Comparison of ENCODE assay signal across 8 cellular contexts in the genomic region with DNA sequence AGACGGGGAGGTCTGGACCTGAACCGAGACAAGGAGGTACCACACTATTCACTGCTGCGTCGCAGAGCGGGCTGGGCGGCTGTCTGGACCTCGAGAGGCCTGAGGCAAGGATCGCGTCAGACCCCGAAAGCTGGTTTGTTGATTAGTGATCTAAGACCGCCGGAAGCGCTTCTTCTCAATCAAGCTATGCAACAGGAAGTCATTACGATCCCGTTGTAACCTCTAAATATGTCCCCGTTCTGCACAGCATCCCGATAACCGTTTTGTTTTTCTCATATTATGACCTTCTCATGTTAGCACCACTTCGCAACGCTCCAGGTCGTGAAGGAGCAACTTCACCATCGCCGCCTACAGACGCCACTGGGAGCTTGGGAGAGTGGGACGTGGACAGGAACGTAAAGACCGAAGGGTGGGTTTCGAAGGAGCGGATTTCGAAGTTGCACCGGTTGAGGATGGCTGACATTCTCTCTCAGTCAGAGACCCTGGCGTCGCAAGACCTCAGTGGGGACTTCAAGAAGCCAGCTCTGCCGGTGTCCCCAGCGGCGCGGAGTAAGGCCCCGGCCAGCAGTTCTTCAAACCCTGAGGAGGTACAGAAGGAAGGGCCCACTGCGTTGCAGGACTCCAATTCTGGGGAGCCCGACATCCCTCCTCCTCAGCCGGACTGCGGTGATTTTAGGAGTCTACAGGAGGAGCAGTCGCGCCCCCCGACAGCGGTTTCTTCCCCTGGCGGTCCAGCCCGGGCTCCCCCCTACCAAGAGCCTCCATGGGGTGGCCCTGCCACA. TPM values are rescaled to one million over a fixed set of nuclear protein-coding genes. Genes with fewer than 3 reads are reported as not detected.
DNase-seq lines count a peak whose midpoint lies in the region; ATAC-seq lines count a peak whose summit lies in the region.

A gene with protein sequence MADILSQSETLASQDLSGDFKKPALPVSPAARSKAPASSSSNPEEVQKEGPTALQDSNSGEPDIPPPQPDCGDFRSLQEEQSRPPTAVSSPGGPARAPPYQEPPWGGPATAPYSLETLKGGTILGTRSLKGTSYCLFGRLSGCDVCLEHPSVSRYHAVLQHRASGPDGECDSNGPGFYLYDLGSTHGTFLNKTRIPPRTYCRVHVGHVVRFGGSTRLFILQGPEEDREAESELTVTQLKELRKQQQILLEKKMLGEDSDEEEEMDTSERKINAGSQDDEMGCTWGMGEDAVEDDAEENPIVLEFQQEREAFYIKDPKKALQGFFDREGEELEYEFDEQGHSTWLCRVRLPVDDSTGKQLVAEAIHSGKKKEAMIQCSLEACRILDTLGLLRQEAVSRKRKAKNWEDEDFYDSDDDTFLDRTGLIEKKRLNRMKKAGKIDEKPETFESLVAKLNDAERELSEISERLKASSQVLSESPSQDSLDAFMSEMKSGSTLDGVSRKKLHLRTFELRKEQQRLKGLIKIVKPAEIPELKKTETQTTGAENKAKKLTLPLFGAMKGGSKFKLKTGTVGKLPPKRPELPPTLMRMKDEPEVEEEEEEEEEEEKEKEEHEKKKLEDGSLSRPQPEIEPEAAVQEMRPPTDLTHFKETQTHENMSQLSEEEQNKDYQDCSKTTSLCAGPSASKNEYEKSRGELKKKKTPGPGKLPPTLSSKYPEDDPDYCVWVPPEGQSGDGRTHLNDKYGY (plus strand): TSS at position 427 of the 782 bp plus-strand sequence. CDS start 26 bp downstream, at position 453.
Gene SUPT7L, minus strand, starts transcription at position 152 of the 782 bp plus-strand sequence. CDS start 1,422 bp downstream, outside the sequence.

- POLR2A ChIA-PET in naive thymus-derived CD8-positive, alpha-beta T cell (lab: Charles Lee), result interaction anchor here (0.7 to 1.6 kb wide), 17 partner anchors 10 to 1453 kb away, joined by 3 to 15 read pairs (median 4); partner anchors contain the start of genes CCDC121, GPN1, MPV17 and MRPL33

- peak; percentile 78 for ATAC-seq in GM21786 (IDR thresholded peaks at IDR 0.05; ENCODE audit: unreplicated experiment)
- ATAC-seq in naive thymus-derived CD8-positive, alpha-beta T cell, result peak; percentile 79 to 81

- H3K27ac Mint-ChIP-seq in naive thymus-derived CD8-positive, alpha-beta T cell, result peak within 1 kb of the TSS; percentile 98 to 100 (median 100)

- peaks cover 19 to 61% (median 57%) of the 10 kb centered on the region in 4 donors for H3K4me1 Mint-ChIP-seq in naive thymus-derived CD8-positive, alpha-beta T cell

- H3K9me3 Mint-ChIP-seq in naive thymus-derived CD8-positive, alpha-beta T cell, result no peaks in the 10 kb centered on the region

- no peaks in the 10 kb centered on the region for H3K27me3 Mint-ChIP-seq in naive thymus-derived CD8-positive, alpha-beta T cell

- peak within 1 kb of the TSS; percentile 93 to 100 (median 99) for H3K4me3 Mint-ChIP-seq in naive thymus-derived CD8-positive, alpha-beta T cell

- H3K36me3 Mint-ChIP-seq in naive thymus-derived CD8-positive, alpha-beta T cell, result peaks cover 5 to 51% (median 15%) of the 10 kb centered on the region in 3 donors

- peak; percentile 52 for DNase-seq in DMS153 treated with DMSO at 0.1 percent for 48 hours (lab: John Stamatoyannopoulos, UW; ENCODE audit: unreplicated experiment)
- peak; percentile 85 to 90 for DNase-seq in Kasumi-1 (lab: John Stamatoyannopoulos, UW)
- DNase-seq in RPMI8226, result peak; percentile 76
- DNase-seq in activated T-helper 1 cell treated with anti-CD3 and anti-CD28 coated beads, Interleukin-2, amount 50 U/mL, for 16 hours (ENCODE audit: low read depth in 1 of 2, low spot score in 1 of 2), result peak; percentile 58 to 69
- DNase-seq in fibroblast of peridontal ligament (ENCODE audit: extremely low read depth), result peak; percentile 92
- peak; percentile 54 to 93 (median 74) for DNase-seq in naive thymus-derived CD8-positive, alpha-beta T cell
- peak; percentile 68 to 98 (median 81) for DNase-seq in stimulated activated naive CD4-positive, alpha-beta T cell (lab: John Stamatoyannopoulos, UW)

RNA-seq across cellular contexts. Expression of the first gene that starts in this region (rescaled TPM):
- total RNA-seq in naive thymus-derived CD8-positive, alpha-beta T cell, result 10 to 100 TPM; 27.4 to 28.5 TPM
- 10 to 100 TPM; 25.3 to 28.6 (median 27.6) TPM for polyA plus RNA-seq in naive thymus-derived CD8-positive, alpha-beta T cell

RNA-seq across cellular contexts. Expression of gene SUPT7L, which starts in this region (rescaled TPM):
- total RNA-seq in naive thymus-derived CD8-positive, alpha-beta T cell, result 10 to 100 TPM; 49.7 to 52.0 TPM
- 10 to 100 TPM; 17.0 to 23.3 (median 19.9) TPM for polyA plus RNA-seq in naive thymus-derived CD8-positive, alpha-beta T cell

Comparison
In these comparisons a context has a peak if more than half of its experiments do, and no peak if none do; other contexts are left out.
1. Peak in every context shown above with its lines: DNase-seq and ATAC-seq.